ENCODE assay signal across 14 cellular contexts in genomic region chr7:107173191-107173590, GRCh38. TPM values are rescaled to one million over a fixed set of nuclear protein-coding genes. Genes with fewer than 3 reads are reported as not detected.
A peak's percentile ranks its signal among the peaks of the same experiment; 100 is the strongest.
DNase-seq lines count a peak whose midpoint lies in the region; ATAC-seq and TF ChIP-seq lines count a peak whose summit lies in the region.
"Had no signal": no experiment of that assay in that cellular context is flagged by ENCODE, and none has a peak within 500 bp of the region (broad histone marks: within the 10 kb centered on the region; RNA-seq: fewer than 3 reads in every experiment).

No MANE protein-coding gene starts in this region.

- H3K4me3 ChIP-seq in CD8-positive, alpha-beta T cell (ENCODE audit: low read depth, low read length) = no peak overlapping the region
- H3K4me3 ChIP-seq in HEK293 (ENCODE audit: low read depth, low read length) (no peak overlapping the region), mesendoderm (ENCODE audit: low read length) (no peak overlapping the region)
- H3K4me3 ChIP-seq: BLaER1 treated with 17β-estradiol and CSF1 and Interleukin-3, amounts not matched to agents 10 nM and 100 nM; left lung had no signal

- H3K27ac ChIP-seq in CD8-positive, alpha-beta T cell (ENCODE audit: low read depth, low read length) = no peak overlapping the region
- H3K27ac ChIP-seq in HEK293 (ENCODE audit: extremely low read depth, low read depth, low read length) = no peak overlapping the region
- no peak overlapping the region for H3K27ac ChIP-seq in mesendoderm (ENCODE audit: low read depth, low read length)
- H3K27ac ChIP-seq: BLaER1 treated with 17β-estradiol and CSF1 and Interleukin-3, amounts not matched to agents 10 nM and 100 nM; VCaP had no signal

- H4K8ac ChIP-seq in mesendoderm (ENCODE audit: low read depth, low read length) = no peak overlapping the region

- no peaks in the 10 kb centered on the region for H3K36me3 ChIP-seq in CD8-positive, alpha-beta T cell (ENCODE audit: insufficient read depth, low read length)
- H3K36me3 ChIP-seq in HEK293 (ENCODE audit: control insufficient read depth in 2 of 2, insufficient read depth in 1 of 2, low read length in 2 of 2) (no peaks in the 10 kb centered on the region), mesendoderm (ENCODE audit: control insufficient read depth, insufficient read depth, low read length) (no peaks in the 10 kb centered on the region)
- H3K36me3 ChIP-seq: left lung had no signal

- no peak for TF ChIP-seq CTCF in CD8-positive, alpha-beta T cell (IDR thresholded peaks at IDR 0.05)
- TF ChIP-seq CTCF in HEK293 (tag by site-specific recombination; IDR thresholded peaks at IDR 0.05) = no peak

- H2AK5ac ChIP-seq in mesendoderm (ENCODE audit: low read length) = no peak overlapping the region

- H4K5ac ChIP-seq in mesendoderm (ENCODE audit: low read length) = no peak overlapping the region

- peak overlapping the region; percentile 38 for H3K4me3 Mint-ChIP-seq in CD8-positive, alpha-beta T cell
- H3K4me3 Mint-ChIP-seq in activated CD8-positive, alpha-beta T cell treated with anti-CD3 and anti-CD28 coated beads, Interleukin-2, amount 10 ng/mL, durations not matched to agents 7 days and 5 days = peak overlapping the region; percentile 26
- H3K4me3 Mint-ChIP-seq: nephron progenitor cell had no signal

- POLR2A ChIA-PET in CD8-positive, alpha-beta T cell (lab: Charles Lee) = interaction anchor here (0.6 to 2.6 kb wide), 3 partner anchors 21 to 383 kb away, joined by 3 to 9 read pairs (median 4); no protein-coding TSS in a partner anchor
- POLR2A ChIA-PET in HEK293 (lab: Yijun Ruan, JAX) = no interaction called here
- POLR2A ChIA-PET in activated CD8-positive, alpha-beta T cell treated with anti-CD3 and anti-CD28 coated beads, Interleukin-2, amount 10 ng/mL, durations not matched to agents 7 days and 5 days (lab: Charles Lee) = no interaction called here

- no peaks in the 10 kb centered on the region for H3K27me3 ChIP-seq in CD8-positive, alpha-beta T cell (ENCODE audit: insufficient read depth, low read length)
- H3K27me3 ChIP-seq in mesendoderm (ENCODE audit: insufficient read depth, low read length, poor library complexity) = no peaks in the 10 kb centered on the region
- H3K27me3 ChIP-seq: BLaER1 treated with 17β-estradiol and CSF1 and Interleukin-3, amounts not matched to agents 10 nM and 100 nM; left lung had no signal

- intact Hi-C loops in CD8-positive, alpha-beta T cell (cut with DNase I, micrococcal nuclease) = loop anchor here in 1 of 2 experiments (5.0 kb wide), 1 partner anchor 719 kb away; the partner anchor contains the start of gene DLD
- intact Hi-C loops in Right ventricle myocardium inferior (cut with DNase I) (loop anchor here (10.0 kb wide), 1 partner anchor 402 kb away; no protein-coding TSS in a partner anchor), cardiac septum (cut with DNase I) (no loop called here)

- no peak overlapping the region for H2BK15ac ChIP-seq in mesendoderm (replicated peaks; ENCODE audit: low read depth)

- no peak overlapping the region for H3K18ac ChIP-seq in mesendoderm (ENCODE audit: low read length)

- no peak for ATAC-seq in CD8-positive, alpha-beta T cell
- ATAC-seq in activated CD8-positive, alpha-beta T cell treated with anti-CD3 and anti-CD28 coated beads, Interleukin-2, amount 10 ng/mL, durations not matched to agents 7 days and 5 days = no peak
- ATAC-seq in Right ventricle myocardium inferior = no peak
- ATAC-seq: left lung had no signal

- H3K4ac ChIP-seq in mesendoderm (ENCODE audit: low read depth, low read length) = no peak overlapping the region

- no peak overlapping the region for H2BK120ac ChIP-seq in mesendoderm (ENCODE audit: low read depth, low read length)

- no peak overlapping the region for H3K23ac ChIP-seq in mesendoderm (ENCODE audit: low read length)

- H3K36me3 Mint-ChIP-seq in CD8-positive, alpha-beta T cell = peaks cover 37% of the 10 kb centered on the region
- H3K36me3 Mint-ChIP-seq in activated CD8-positive, alpha-beta T cell treated with anti-CD3 and anti-CD28 coated beads, Interleukin-2, amount 10 ng/mL, durations not matched to agents 7 days and 5 days (ENCODE audit: low read depth) = peaks cover 6% of the 10 kb centered on the region

- peaks cover 67% of the 10 kb centered on the region for H3K4me1 Mint-ChIP-seq in CD8-positive, alpha-beta T cell (ENCODE audit: low read depth)
- peaks cover 38% of the 10 kb centered on the region for H3K4me1 Mint-ChIP-seq in activated CD8-positive, alpha-beta T cell treated with anti-CD3 and anti-CD28 coated beads, Interleukin-2, amount 10 ng/mL, durations not matched to agents 7 days and 5 days (ENCODE audit: low read depth)

- H3K9me3 ChIP-seq in CD8-positive, alpha-beta T cell (ENCODE audit: low read length) = no peaks in the 10 kb centered on the region
- H3K9me3 ChIP-seq in HEK293 (ENCODE audit: control insufficient read depth, insufficient read depth, low read depth, low read length) = no peaks in the 10 kb centered on the region
- H3K9me3 ChIP-seq: BLaER1 treated with 17β-estradiol and CSF1 and Interleukin-3, amounts not matched to agents 10 nM and 100 nM; left lung had no signal

- H3K27me3 Mint-ChIP-seq in CD8-positive, alpha-beta T cell (ENCODE audit: low read depth) = no peaks in the 10 kb centered on the region
- no peaks in the 10 kb centered on the region for H3K27me3 Mint-ChIP-seq in activated CD8-positive, alpha-beta T cell treated with anti-CD3 and anti-CD28 coated beads, Interleukin-2, amount 10 ng/mL, durations not matched to agents 7 days and 5 days (ENCODE audit: low read depth)

- H3K9ac ChIP-seq in mesendoderm (ENCODE audit: low read length) = no peak overlapping the region

- H2BK5ac ChIP-seq in mesendoderm (ENCODE audit: low read length) = no peak overlapping the region

- H3K27ac Mint-ChIP-seq in CD8-positive, alpha-beta T cell = no peak overlapping the region
- H3K27ac Mint-ChIP-seq in activated CD8-positive, alpha-beta T cell treated with anti-CD3 and anti-CD28 coated beads, Interleukin-2, amount 10 ng/mL, durations not matched to agents 7 days and 5 days = peak overlapping the region; percentile 48
- H3K27ac Mint-ChIP-seq: nephron progenitor cell had no signal

- CTCF ChIA-PET in CD8-positive, alpha-beta T cell (lab: Charles Lee) = interaction anchor here (0.9 to 1.4 kb wide), 3 partner anchors 17 to 26 kb away, joined by 3 to 4 read pairs (median 3); no protein-coding TSS in a partner anchor
- CTCF ChIA-PET in HEK293 (lab: Yijun Ruan, JAX) = interaction anchor here (1.4 kb wide), 1 partner anchor 26 kb away, joined by 4 read pairs; no protein-coding TSS in a partner anchor
- CTCF ChIA-PET in activated CD8-positive, alpha-beta T cell treated with anti-CD3 and anti-CD28 coated beads, Interleukin-2, amount 10 ng/mL, durations not matched to agents 7 days and 5 days (lab: Charles Lee) = interaction anchor here (1.6 to 1.7 kb wide), 2 partner anchors 21 to 25 kb away, joined by 4 to 10 read pairs; no protein-coding TSS in a partner anchor

- no peaks in the 10 kb centered on the region for H3K9me3 Mint-ChIP-seq in CD8-positive, alpha-beta T cell
- no peaks in the 10 kb centered on the region for H3K9me3 Mint-ChIP-seq in activated CD8-positive, alpha-beta T cell treated with anti-CD3 and anti-CD28 coated beads, Interleukin-2, amount 10 ng/mL, durations not matched to agents 7 days and 5 days (ENCODE audit: insufficient read depth)
- H3K9me3 Mint-ChIP-seq: nephron progenitor cell had no signal

- peaks cover 4% of the 10 kb centered on the region for H3K79me1 ChIP-seq in mesendoderm (ENCODE audit: low read length)

- no peak overlapping the region for H3K4me2 ChIP-seq in mesendoderm (ENCODE audit: low read length)

- no peak for DNase-seq in CD8-positive, alpha-beta T cell
- DNase-seq in activated CD8-positive, alpha-beta T cell treated with anti-CD3 and anti-CD28 coated beads, Interleukin-2, amount 10 ng/mL, durations not matched to agents 7 days and 5 days = no peak
- DNase-seq in mesendoderm = peak; percentile 32
- no peak for DNase-seq in UCSD-AML1 (lab: John Stamatoyannopoulos, UW; ENCODE audit: unreplicated experiment)
- no peak for DNase-seq in Right ventricle myocardium inferior (ENCODE audit: missing footprints)
- DNase-seq in cardiac septum (ENCODE audit: low spot score) = no peak
- no peak for DNase-seq in kidney glomerular epithelial cell (lab: John Stamatoyannopoulos, UW)
- DNase-seq: IMR-90, left lung, NCI-H774, nephron progenitor cell had no signal

- peaks cover 8% of the 10 kb centered on the region for H3K79me2 ChIP-seq in mesendoderm (ENCODE audit: control insufficient read depth, insufficient read depth, low read length)

- H3K4me1 ChIP-seq in CD8-positive, alpha-beta T cell (ENCODE audit: insufficient read depth, low read length) = peaks cover 66% of the 10 kb centered on the region
- H3K4me1 ChIP-seq in HEK293 (ENCODE audit: control insufficient read depth, insufficient read depth, low read length) (no peaks in the 10 kb centered on the region), mesendoderm (ENCODE audit: control insufficient read depth, low read depth, low read length) (no peaks in the 10 kb centered on the region)

- H3K56ac ChIP-seq in mesendoderm (ENCODE audit: low read length) = no peak overlapping the region

- no CpG with 5 or more reads among the region's 2 CpGs for WGBS in mesendoderm (ENCODE audit: extremely low coverage, insufficient coverage, low lambda C conversion rate)

TF ChIP-seq in HEK293, 187 proteins besides CTCF, POLR2A, EP300 and RAD21:
- TF ChIP-seq IKZF3 (tag by site-specific recombination; IDR thresholded peaks at IDR 0.05) (0 out of 2 replicates have a peak, but pooled peaks have one; percentile 24), ZBTB8A (tag by site-specific recombination; IDR thresholded peaks at IDR 0.05) (no peak), GLI4 (tag by site-specific recombination; IDR thresholded peaks at IDR 0.05) (no peak)
TF ChIP-seq in HEK293: peak in this region for 1.

RNA-seq across cellular contexts. Expression of gene HBP1, which starts 4.4 kb away (rescaled TPM):
- 100 to 1,000 TPM; 233 to 251 TPM for total RNA-seq in CD8-positive, alpha-beta T cell
- total RNA-seq in activated CD8-positive, alpha-beta T cell treated with anti-CD3 and anti-CD28 coated beads, Interleukin-2, amount 10 ng/mL, durations not matched to agents 7 days and 5 days = 10 to 100 TPM; 17.2 to 17.3 TPM
- polyA plus RNA-seq in mesendoderm (2013, experiment 1 of 2) = 8.8 TPM
- polyA plus RNA-seq in mesendoderm (2013, experiment 2 of 2) = 9.2 TPM
- 65.8 TPM for total RNA-seq in Right ventricle myocardium inferior
- 45.4 TPM for total RNA-seq in cardiac septum
